Comparison of ENCODE assay signal across 1 cellular context in the genomic region with DNA sequence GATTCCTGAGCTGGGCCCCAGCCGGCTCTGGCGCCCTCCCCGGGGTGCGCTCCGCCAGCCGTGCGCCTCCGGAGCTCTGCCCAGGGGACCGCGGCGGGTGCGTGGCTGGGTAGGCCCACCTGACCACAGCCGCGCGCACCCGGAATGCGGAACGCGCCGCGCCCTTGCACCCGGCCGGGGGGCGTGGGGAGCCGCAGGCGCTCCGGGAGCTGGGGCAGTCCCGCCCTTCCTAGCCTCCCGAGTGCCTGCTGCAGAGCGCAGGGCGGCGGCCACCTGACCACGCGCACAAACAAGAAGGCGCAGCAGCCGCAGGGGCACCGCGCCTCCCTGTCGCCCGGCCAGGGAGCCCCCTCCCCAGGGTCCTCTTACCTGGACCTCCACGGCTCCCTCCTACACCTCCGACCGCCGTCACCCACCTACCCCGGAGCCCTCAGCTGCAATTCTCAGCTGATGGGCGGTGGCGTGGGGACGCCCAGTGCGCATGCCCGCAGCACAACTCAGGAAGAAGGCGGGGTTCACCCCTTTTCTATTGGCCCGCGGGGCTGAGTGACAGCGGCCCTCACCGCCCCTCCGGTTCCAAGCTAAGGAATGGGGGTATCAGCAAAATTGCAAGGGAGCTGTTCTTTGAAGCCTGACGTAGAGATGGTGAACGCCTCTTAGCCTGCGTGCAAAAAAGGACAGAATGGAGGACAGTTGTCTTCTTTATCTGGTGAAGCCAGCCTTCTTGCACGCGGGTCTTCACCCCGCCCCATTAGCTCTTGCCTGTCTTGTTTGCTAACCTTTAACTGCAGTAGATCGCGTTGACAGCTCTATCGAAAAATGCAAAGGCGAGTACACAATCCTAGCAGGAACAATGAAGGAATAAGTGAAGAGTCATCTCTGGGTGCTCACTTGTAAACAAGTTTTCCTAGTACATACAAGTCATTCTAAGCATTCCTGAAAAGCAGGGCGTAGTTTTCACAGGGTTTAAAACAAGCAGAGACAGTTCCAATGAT.
A peak's percentile ranks its signal among the peaks of the same experiment; 100 is the strongest.
TF ChIP-seq lines count a peak whose summit lies in the region.

A gene with protein sequence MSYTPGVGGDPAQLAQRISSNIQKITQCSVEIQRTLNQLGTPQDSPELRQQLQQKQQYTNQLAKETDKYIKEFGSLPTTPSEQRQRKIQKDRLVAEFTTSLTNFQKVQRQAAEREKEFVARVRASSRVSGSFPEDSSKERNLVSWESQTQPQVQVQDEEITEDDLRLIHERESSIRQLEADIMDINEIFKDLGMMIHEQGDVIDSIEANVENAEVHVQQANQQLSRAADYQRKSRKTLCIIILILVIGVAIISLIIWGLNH (minus strand): TSS at position 479 of the 995 bp plus-strand sequence. CDS start 9,586 bp downstream, outside the sequence.

TF ChIP-seq in K562, 482 proteins besides CTCF, POLR2A, EP300 and RAD21 (continued from another document and continues in another):
- TF ChIP-seq, protein P1, sequence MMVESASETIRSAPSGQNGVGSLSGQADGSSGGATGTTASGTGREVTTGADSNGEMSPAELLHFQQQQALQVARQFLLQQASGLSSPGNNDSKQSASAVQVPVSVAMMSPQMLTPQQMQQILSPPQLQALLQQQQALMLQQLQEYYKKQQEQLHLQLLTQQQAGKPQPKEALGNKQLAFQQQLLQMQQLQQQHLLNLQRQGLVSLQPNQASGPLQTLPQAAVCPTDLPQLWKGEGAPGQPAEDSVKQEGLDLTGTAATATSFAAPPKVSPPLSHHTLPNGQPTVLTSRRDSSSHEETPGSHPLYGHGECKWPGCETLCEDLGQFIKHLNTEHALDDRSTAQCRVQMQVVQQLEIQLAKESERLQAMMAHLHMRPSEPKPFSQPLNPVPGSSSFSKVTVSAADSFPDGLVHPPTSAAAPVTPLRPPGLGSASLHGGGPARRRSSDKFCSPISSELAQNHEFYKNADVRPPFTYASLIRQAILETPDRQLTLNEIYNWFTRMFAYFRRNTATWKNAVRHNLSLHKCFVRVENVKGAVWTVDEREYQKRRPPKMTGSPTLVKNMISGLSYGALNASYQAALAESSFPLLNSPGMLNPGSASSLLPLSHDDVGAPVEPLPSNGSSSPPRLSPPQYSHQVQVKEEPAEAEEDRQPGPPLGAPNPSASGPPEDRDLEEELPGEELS (CRISPR knock-in tag; IDR thresholded peaks at IDR 0.05; ENCODE audit: borderline replicate concordance), result no peak
- TF ChIP-seq PHTF2 (CRISPR knock-in tag; IDR thresholded peaks at IDR 0.05) (no peak), ZNF77 (CRISPR knock-in tag; IDR thresholded peaks at IDR 0.05) (no peak), RB1 (IDR thresholded peaks at IDR 0.05; ENCODE audit: low read depth) (0 out of 2 replicates have a peak, but pooled peaks have one; percentile 58), SIN3B (IDR thresholded peaks at IDR 0.05; ENCODE audit: low read depth) (peak; percentile 40; the same call in 1 of the 2 replicates), ZNF717 (CRISPR knock-in tag; IDR thresholded peaks at IDR 0.05) (no peak), CBFA2T3 (IDR thresholded peaks at IDR 0.05) (peak; percentile 74), MEIS2 (IDR thresholded peaks at IDR 0.05; ENCODE audit: partially characterized antibody) (peak; percentile 85), NFE2 (IDR thresholded peaks at IDR 0.05; ENCODE audit: low read depth) (peak; percentile 8; the same call in 1 of the 2 replicates), ZFP30 (CRISPR knock-in tag; IDR thresholded peaks at IDR 0.05; ENCODE audit: borderline replicate concordance) (no peak), MAFK (IDR thresholded peaks at IDR 0.05; ENCODE audit: low read length) (peak; percentile 57), CREBBP (IDR thresholded peaks at IDR 0.05; ENCODE audit: low read depth, low read length) (no peak), HDAC1 (IDR thresholded peaks at IDR 0.05) (peak in 1 of 2 experiments; percentile 91; a peak in 3 of 4 replicates), ESRRA (IDR thresholded peaks at IDR 0.05; ENCODE audit: borderline replicate concordance, low read depth) (peak; percentile 46; the same call in 1 of the 2 replicates), ELF1 (tag; IDR thresholded peaks at IDR 0.05) (peak; percentile 76), KAT7 (CRISPR knock-in tag; IDR thresholded peaks at IDR 0.05; ENCODE audit: borderline replicate concordance) (peak; percentile 97), ZSCAN32 (CRISPR knock-in tag; IDR thresholded peaks at IDR 0.05) (no peak), ZBTB7A (IDR thresholded peaks at IDR 0.05; ENCODE audit: borderline replicate concordance, control insufficient read depth, low read depth, low read length) (peak; percentile 65; the same call in 1 of the 2 replicates), ZKSCAN1 (IDR thresholded peaks at IDR 0.05; ENCODE audit: low read depth, low read length) (no peak), L3MBTL2 (IDR thresholded peaks at IDR 0.05) (no peak), FOXA3 (CRISPR knock-in tag; conservative IDR thresholded peaks at IDR 0.05 in 1 of 2, IDR thresholded peaks at IDR 0.05 in 1 of 2) (peak in 1 of 2 experiments; percentile 70; a peak in 2 of 4 replicates), ZNF212 (CRISPR knock-in tag; IDR thresholded peaks at IDR 0.05) (no peak), CBX3 (IDR thresholded peaks at IDR 0.05; ENCODE audit: borderline replicate concordance in 1 of 2, low read length in 2 of 2) (no peak)
- TF ChIP-seq, protein P2, sequence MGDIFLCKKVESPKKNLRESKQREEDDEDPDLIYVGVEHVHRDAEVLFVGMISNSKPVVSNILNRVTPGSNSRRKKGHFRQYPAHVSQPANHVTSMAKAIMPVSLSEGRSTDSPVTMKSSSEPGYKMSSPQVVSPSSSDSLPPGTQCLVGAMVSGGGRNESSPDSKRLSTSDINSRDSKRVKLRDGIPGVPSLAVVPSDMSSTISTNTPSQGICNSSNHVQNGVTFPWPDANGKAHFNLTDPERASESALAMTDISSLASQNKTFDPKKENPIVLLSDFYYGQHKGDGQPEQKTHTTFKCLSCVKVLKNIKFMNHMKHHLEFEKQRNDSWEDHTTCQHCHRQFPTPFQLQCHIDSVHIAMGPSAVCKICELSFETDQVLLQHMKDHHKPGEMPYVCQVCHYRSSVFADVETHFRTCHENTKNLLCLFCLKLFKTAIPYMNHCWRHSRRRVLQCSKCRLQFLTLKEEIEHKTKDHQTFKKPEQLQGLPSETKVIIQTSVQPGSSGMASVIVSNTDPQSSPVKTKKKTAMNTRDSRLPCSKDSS (IDR thresholded peaks at IDR 0.05; ENCODE audit: low read depth, partially characterized antibody), result no peak
- TF ChIP-seq, protein P3, sequence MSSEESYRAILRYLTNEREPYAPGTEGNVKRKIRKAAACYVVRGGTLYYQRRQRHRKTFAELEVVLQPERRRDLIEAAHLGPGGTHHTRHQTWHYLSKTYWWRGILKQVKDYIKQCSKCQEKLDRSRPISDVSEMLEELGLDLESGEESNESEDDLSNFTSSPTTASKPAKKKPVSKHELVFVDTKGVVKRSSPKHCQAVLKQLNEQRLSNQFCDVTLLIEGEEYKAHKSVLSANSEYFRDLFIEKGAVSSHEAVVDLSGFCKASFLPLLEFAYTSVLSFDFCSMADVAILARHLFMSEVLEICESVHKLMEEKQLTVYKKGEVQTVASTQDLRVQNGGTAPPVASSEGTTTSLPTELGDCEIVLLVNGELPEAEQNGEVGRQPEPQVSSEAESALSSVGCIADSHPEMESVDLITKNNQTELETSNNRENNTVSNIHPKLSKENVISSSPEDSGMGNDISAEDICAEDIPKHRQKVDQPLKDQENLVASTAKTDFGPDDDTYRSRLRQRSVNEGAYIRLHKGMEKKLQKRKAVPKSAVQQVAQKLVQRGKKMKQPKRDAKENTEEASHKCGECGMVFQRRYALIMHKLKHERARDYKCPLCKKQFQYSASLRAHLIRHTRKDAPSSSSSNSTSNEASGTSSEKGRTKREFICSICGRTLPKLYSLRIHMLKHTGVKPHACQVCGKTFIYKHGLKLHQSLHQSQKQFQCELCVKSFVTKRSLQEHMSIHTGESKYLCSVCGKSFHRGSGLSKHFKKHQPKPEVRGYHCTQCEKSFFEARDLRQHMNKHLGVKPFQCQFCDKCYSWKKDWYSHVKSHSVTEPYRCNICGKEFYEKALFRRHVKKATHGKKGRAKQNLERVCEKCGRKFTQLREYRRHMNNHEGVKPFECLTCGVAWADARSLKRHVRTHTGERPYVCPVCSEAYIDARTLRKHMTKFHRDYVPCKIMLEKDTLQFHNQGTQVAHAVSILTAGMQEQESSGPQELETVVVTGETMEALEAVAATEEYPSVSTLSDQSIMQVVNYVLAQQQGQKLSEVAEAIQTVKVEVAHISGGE (CRISPR knock-in tag; IDR thresholded peaks at IDR 0.05), result peak in 1 of 3 experiments; percentile 69; a peak in 2 of 6 replicates
- TF ChIP-seq, protein P4, sequence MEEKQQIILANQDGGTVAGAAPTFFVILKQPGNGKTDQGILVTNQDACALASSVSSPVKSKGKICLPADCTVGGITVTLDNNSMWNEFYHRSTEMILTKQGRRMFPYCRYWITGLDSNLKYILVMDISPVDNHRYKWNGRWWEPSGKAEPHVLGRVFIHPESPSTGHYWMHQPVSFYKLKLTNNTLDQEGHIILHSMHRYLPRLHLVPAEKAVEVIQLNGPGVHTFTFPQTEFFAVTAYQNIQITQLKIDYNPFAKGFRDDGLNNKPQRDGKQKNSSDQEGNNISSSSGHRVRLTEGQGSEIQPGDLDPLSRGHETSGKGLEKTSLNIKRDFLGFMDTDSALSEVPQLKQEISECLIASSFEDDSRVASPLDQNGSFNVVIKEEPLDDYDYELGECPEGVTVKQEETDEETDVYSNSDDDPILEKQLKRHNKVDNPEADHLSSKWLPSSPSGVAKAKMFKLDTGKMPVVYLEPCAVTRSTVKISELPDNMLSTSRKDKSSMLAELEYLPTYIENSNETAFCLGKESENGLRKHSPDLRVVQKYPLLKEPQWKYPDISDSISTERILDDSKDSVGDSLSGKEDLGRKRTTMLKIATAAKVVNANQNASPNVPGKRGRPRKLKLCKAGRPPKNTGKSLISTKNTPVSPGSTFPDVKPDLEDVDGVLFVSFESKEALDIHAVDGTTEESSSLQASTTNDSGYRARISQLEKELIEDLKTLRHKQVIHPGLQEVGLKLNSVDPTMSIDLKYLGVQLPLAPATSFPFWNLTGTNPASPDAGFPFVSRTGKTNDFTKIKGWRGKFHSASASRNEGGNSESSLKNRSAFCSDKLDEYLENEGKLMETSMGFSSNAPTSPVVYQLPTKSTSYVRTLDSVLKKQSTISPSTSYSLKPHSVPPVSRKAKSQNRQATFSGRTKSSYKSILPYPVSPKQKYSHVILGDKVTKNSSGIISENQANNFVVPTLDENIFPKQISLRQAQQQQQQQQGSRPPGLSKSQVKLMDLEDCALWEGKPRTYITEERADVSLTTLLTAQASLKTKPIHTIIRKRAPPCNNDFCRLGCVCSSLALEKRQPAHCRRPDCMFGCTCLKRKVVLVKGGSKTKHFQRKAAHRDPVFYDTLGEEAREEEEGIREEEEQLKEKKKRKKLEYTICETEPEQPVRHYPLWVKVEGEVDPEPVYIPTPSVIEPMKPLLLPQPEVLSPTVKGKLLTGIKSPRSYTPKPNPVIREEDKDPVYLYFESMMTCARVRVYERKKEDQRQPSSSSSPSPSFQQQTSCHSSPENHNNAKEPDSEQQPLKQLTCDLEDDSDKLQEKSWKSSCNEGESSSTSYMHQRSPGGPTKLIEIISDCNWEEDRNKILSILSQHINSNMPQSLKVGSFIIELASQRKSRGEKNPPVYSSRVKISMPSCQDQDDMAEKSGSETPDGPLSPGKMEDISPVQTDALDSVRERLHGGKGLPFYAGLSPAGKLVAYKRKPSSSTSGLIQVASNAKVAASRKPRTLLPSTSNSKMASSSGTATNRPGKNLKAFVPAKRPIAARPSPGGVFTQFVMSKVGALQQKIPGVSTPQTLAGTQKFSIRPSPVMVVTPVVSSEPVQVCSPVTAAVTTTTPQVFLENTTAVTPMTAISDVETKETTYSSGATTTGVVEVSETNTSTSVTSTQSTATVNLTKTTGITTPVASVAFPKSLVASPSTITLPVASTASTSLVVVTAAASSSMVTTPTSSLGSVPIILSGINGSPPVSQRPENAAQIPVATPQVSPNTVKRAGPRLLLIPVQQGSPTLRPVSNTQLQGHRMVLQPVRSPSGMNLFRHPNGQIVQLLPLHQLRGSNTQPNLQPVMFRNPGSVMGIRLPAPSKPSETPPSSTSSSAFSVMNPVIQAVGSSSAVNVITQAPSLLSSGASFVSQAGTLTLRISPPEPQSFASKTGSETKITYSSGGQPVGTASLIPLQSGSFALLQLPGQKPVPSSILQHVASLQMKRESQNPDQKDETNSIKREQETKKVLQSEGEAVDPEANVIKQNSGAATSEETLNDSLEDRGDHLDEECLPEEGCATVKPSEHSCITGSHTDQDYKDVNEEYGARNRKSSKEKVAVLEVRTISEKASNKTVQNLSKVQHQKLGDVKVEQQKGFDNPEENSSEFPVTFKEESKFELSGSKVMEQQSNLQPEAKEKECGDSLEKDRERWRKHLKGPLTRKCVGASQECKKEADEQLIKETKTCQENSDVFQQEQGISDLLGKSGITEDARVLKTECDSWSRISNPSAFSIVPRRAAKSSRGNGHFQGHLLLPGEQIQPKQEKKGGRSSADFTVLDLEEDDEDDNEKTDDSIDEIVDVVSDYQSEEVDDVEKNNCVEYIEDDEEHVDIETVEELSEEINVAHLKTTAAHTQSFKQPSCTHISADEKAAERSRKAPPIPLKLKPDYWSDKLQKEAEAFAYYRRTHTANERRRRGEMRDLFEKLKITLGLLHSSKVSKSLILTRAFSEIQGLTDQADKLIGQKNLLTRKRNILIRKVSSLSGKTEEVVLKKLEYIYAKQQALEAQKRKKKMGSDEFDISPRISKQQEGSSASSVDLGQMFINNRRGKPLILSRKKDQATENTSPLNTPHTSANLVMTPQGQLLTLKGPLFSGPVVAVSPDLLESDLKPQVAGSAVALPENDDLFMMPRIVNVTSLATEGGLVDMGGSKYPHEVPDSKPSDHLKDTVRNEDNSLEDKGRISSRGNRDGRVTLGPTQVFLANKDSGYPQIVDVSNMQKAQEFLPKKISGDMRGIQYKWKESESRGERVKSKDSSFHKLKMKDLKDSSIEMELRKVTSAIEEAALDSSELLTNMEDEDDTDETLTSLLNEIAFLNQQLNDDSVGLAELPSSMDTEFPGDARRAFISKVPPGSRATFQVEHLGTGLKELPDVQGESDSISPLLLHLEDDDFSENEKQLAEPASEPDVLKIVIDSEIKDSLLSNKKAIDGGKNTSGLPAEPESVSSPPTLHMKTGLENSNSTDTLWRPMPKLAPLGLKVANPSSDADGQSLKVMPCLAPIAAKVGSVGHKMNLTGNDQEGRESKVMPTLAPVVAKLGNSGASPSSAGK (IDR thresholded peaks at IDR 0.05), result peak; percentile 59
- TF ChIP-seq, protein P5, sequence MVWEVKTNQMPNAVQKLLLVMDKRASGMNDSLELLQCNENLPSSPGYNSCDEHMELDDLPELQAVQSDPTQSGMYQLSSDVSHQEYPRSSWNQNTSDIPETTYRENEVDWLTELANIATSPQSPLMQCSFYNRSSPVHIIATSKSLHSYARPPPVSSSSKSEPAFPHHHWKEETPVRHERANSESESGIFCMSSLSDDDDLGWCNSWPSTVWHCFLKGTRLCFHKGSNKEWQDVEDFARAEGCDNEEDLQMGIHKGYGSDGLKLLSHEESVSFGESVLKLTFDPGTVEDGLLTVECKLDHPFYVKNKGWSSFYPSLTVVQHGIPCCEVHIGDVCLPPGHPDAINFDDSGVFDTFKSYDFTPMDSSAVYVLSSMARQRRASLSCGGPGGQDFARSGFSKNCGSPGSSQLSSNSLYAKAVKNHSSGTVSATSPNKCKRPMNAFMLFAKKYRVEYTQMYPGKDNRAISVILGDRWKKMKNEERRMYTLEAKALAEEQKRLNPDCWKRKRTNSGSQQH (CRISPR knock-in tag; IDR thresholded peaks at IDR 0.05), result no peak
- TF ChIP-seq, protein P6, sequence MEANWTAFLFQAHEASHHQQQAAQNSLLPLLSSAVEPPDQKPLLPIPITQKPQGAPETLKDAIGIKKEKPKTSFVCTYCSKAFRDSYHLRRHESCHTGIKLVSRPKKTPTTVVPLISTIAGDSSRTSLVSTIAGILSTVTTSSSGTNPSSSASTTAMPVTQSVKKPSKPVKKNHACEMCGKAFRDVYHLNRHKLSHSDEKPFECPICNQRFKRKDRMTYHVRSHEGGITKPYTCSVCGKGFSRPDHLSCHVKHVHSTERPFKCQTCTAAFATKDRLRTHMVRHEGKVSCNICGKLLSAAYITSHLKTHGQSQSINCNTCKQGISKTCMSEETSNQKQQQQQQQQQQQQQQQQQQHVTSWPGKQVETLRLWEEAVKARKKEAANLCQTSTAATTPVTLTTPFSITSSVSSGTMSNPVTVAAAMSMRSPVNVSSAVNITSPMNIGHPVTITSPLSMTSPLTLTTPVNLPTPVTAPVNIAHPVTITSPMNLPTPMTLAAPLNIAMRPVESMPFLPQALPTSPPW (CRISPR knock-in tag; IDR thresholded peaks at IDR 0.05), result peak; percentile 71
